ENCODE assay signal across 16 cellular contexts in genomic region chr10:44167752-44168151, GRCh38.
DNase-seq lines count a peak whose midpoint lies in the region; ATAC-seq, FAIRE-seq and TF ChIP-seq lines count a peak whose summit lies in the region.
"Had no signal": no experiment of that assay in that cellular context is flagged by ENCODE, and none has a peak within 500 bp of the region (broad histone marks: within the 10 kb centered on the region; RNA-seq: fewer than 3 reads in every experiment).

No MANE protein-coding gene starts in this region.

- DNase-seq in Right ventricle myocardium superior (no peak), right atrium auricular region (ENCODE audit: low spot score) (no peak), foreskin melanocyte (peak; percentile 45), left ventricle myocardium superior (no peak), small intestine (peak; percentile 52), NCI-H1092 (lab: John Stamatoyannopoulos, UW) (no peak), DMS114 treated with DMSO at 0.1 percent for 48 hours (lab: John Stamatoyannopoulos, UW; ENCODE audit: unreplicated experiment) (no peak)
- DNase-seq: 8988T; CD4-positive, alpha-beta memory T cell; DMS79 treated with DMSO at 0.1 percent for 48 hours; GF-D8 had no signal

- FAIRE-seq in small intestine (lab: Jason Lieb, UNC): no peak
- FAIRE-seq: GM12878 had no signal

- no peak overlapping the region for H3K4me3 ChIP-seq in right atrium auricular region
- no peak overlapping the region for H3K4me3 ChIP-seq in small intestine (ENCODE audit: low read depth in 1 of 2, low read length in 2 of 2)
- H3K4me3 ChIP-seq: BLaER1, GM12878, HAP-1 had no signal

- 17 to 55% (median 27%) methylated on average over 6 of the region's 6 CpGs for whole genome bisulfite sequencing in small intestine, 3 donors

- H3K9me3 ChIP-seq in right atrium auricular region (no peaks in the 10 kb centered on the region), small intestine (ENCODE audit: control insufficient read depth, low read depth) (no peaks in the 10 kb centered on the region)
- H3K9me3 ChIP-seq: BLaER1, HAP-1 had no signal

- TF ChIP-seq CTCF in right atrium auricular region (IDR thresholded peaks at IDR 0.05): no peak

- H3K27ac ChIP-seq in right atrium auricular region (no peak overlapping the region), small intestine (ENCODE audit: low read depth in 1 of 2, low read length in 1 of 2) (no peak overlapping the region)
- H3K27ac ChIP-seq: BLaER1, HL-60 had no signal

- H3K27me3 ChIP-seq in right atrium auricular region: no peaks in the 10 kb centered on the region
- no peaks in the 10 kb centered on the region for H3K27me3 ChIP-seq in small intestine (ENCODE audit: control insufficient read depth in 2 of 2, insufficient read depth in 2 of 2, low read length in 2 of 2)
- H3K27me3 ChIP-seq: BLaER1 had no signal

- intact Hi-C loops in Right ventricle myocardium superior (cut with DNase I): no loop called here
- intact Hi-C loops in left ventricle myocardium superior (cut with micrococcal nuclease): no loop called here

- H3K36me3 ChIP-seq in right atrium auricular region (no peaks in the 10 kb centered on the region), small intestine (ENCODE audit: control insufficient read depth in 2 of 2, insufficient read depth in 2 of 2, low read length in 2 of 2) (no peaks in the 10 kb centered on the region)
- H3K36me3 ChIP-seq: BLaER1, HAP-1 had no signal

- H3K4me1 ChIP-seq in right atrium auricular region: peaks cover 0 to 16% of the 10 kb centered on the region in 2 donors
- H3K4me1 ChIP-seq in small intestine (ENCODE audit: control insufficient read depth in 2 of 2, insufficient read depth in 1 of 2, low read depth in 1 of 2, low read length in 1 of 2): peaks cover 0 to 2% of the 10 kb centered on the region in 2 donors
- H3K4me1 ChIP-seq: HAP-1 had no signal

- ATAC-seq in Right ventricle myocardium superior (ENCODE audit: poor library complexity) (peak; percentile 80), left ventricle myocardium superior (peak; percentile 78), HG03045 (IDR thresholded peaks at IDR 0.05; ENCODE audit: unreplicated experiment) (no peak)
- ATAC-seq: GM12878 had no signal

Comparison
In these comparisons a context has a peak if more than half of its experiments do, and no peak if none do; other contexts are left out.
1. DNase-seq: peak in foreskin melanocyte (single experiment) and small intestine (single experiment); none in Right ventricle myocardium superior (single experiment), right atrium auricular region (single experiment), left ventricle myocardium superior (single experiment), NCI-H1092 (single experiment) and DMS114 treated with DMSO at 0.1 percent for 48 hours (single experiment).